Comparison of ENCODE assay signal across 1 cellular context in genomic region chr14:104799239-104799599, GRCh38.
TF ChIP-seq lines count a peak whose summit lies in the region.

No MANE protein-coding gene starts in this region.

TF ChIP-seq in H1, 55 proteins besides CTCF, POLR2A, EP300 and RAD21:
- TF ChIP-seq NANOG (IDR thresholded peaks at IDR 0.05; ENCODE audit: insufficient read depth, low read depth, low read length, poor library complexity, severe bottlenecking) (no peak), CREB1 (IDR thresholded peaks at IDR 0.05) (no peak), BRCA1 (IDR thresholded peaks at IDR 0.05; ENCODE audit: low read depth, low read length) (no peak), POU5F1 (IDR thresholded peaks at IDR 0.05; ENCODE audit: low read depth, low read length) (no peak), CBX5 (IDR thresholded peaks at IDR 0.05; ENCODE audit: low read depth, low read length) (no peak), TBP (IDR thresholded peaks at IDR 0.05; ENCODE audit: low read depth, low read length) (no peak)
